In genomic region chr10:80168111-80168511, GRCh38 we compare ENCODE assay signal across 17 cellular contexts. TPM values are rescaled to one million over a fixed set of nuclear protein-coding genes. Genes with fewer than 3 reads are reported as not detected.
DNase-seq lines count a peak whose midpoint lies in the region; ATAC-seq and TF ChIP-seq lines count a peak whose summit lies in the region.
"Had no signal": no experiment of that assay in that cellular context is flagged by ENCODE, and none has a peak within 500 bp of the region (broad histone marks: within the 10 kb centered on the region; RNA-seq: fewer than 3 reads in every experiment).

No MANE protein-coding gene starts in this region.

- H2BK5ac ChIP-seq in trophoblast cell (ENCODE audit: low read depth, low read length, poor library complexity), result no peak overlapping the region

- no peak overlapping the region for H2AK5ac ChIP-seq in trophoblast cell (ENCODE audit: low read length)

- WGBS in trophoblast cell (ENCODE audit: extremely low coverage, insufficient coverage, insufficient read length), result no CpG with 5 or more reads among the region's 9 CpGs

- no peak overlapping the region for H4K8ac ChIP-seq in trophoblast cell (ENCODE audit: low read depth, low read length)

- peaks cover 32 to 36% of the 10 kb centered on the region in 2 experiments for H3K4me1 ChIP-seq in trophoblast cell (ENCODE audit: control insufficient read depth in 1 of 2, insufficient read depth in 2 of 2, low read length in 2 of 2)
- H3K4me1 ChIP-seq: parathyroid adenoma had no signal

- peaks cover 2% of the 10 kb centered on the region for H3K79me2 ChIP-seq in trophoblast cell (ENCODE audit: control insufficient read depth, insufficient read depth, low read length, poor library complexity)

- DNase-seq in AG10803 (ENCODE audit: low read depth) (peak; percentile 33), LNCaP clone FGC (ENCODE audit: low read depth) (peak; percentile 44), fibroblast of gingiva (ENCODE audit: low read depth) (peak; percentile 13), trophoblast cell (peak; percentile 31 to 42), NCI-H748 treated with DMSO at 0.1 percent for 48 hours (lab: John Stamatoyannopoulos, UW) (no peak), KG1 (lab: John Stamatoyannopoulos, UW) (no peak), WTC11 (ENCODE audit: low spot score) (no peak), AG08396 (ENCODE audit: low spot score) (no peak)
- DNase-seq: activated gamma-delta T cell treated with Interleukin-2 at 50 U/mL for 16 hours; effector CD8-positive, alpha-beta T cell; Kasumi-1; NCI-H1436; T-cell had no signal

- no peak overlapping the region for H3K27ac Mint-ChIP-seq in WTC11

- no peaks in the 10 kb centered on the region for H3K27me3 ChIP-seq in trophoblast cell (ENCODE audit: insufficient read depth, low read length)
- H3K27me3 ChIP-seq: left lung had no signal

- peaks cover 40 to 53% of the 10 kb centered on the region in 2 experiments for H3K36me3 ChIP-seq in trophoblast cell (ENCODE audit: control insufficient read depth in 1 of 2, insufficient read depth in 2 of 2, low read length in 2 of 2)

- H3K4me1 Mint-ChIP-seq in WTC11, result peaks cover 18% of the 10 kb centered on the region

- no peak overlapping the region for H2AFZ ChIP-seq in trophoblast cell (ENCODE audit: insufficient read depth, low read length, poor library complexity)
- H2AFZ ChIP-seq: parathyroid adenoma had no signal

- no peaks in the 10 kb centered on the region for H3K9me3 Mint-ChIP-seq in WTC11
- H3K9me3 Mint-ChIP-seq: T-cell had no signal

- H3K14ac ChIP-seq in trophoblast cell (ENCODE audit: low read length), result no peak overlapping the region

- H3K27ac ChIP-seq in trophoblast cell (ENCODE audit: low read depth, low read length), result no peak overlapping the region
- H3K27ac ChIP-seq: left lung, parathyroid adenoma, VCaP had no signal

- CTCF ChIA-PET in WTC11 (lab: Charles Lee), result interaction anchor here (1.1 to 2.2 kb wide), 5 partner anchors 17 to 110 kb away, joined by 3 to 10 read pairs (median 5); no protein-coding TSS in a partner anchor

- peaks cover 7% of the 10 kb centered on the region for H3K79me1 ChIP-seq in trophoblast cell (ENCODE audit: low read length)

- no peak overlapping the region for H3K4me2 ChIP-seq in trophoblast cell (ENCODE audit: low read length)

- H3K4ac ChIP-seq in trophoblast cell (ENCODE audit: low read depth, low read length), result no peak overlapping the region

- H3K9ac ChIP-seq in trophoblast cell (ENCODE audit: low read length), result no peak overlapping the region
- H3K9ac ChIP-seq: parathyroid adenoma had no signal

- H4K91ac ChIP-seq in trophoblast cell (ENCODE audit: low read depth, low read length), result no peak overlapping the region

- TF ChIP-seq CTCF in AG10803 (conservative IDR thresholded peaks at IDR 0.05; ENCODE audit: low read length) (no peak), LNCaP clone FGC (IDR thresholded peaks at IDR 0.05; ENCODE audit: control insufficient read depth, extremely low read depth, insufficient read depth) (no peak), WTC11 (IDR thresholded peaks at IDR 0.05) (no peak)

- H4K12ac ChIP-seq in trophoblast cell (ENCODE audit: low read depth, low read length), result no peak overlapping the region

- peaks cover 13% of the 10 kb centered on the region for H3K36me3 Mint-ChIP-seq in WTC11

- H3K4me3 ChIP-seq in AG10803 (ENCODE audit: low read length) (no peak overlapping the region), LNCaP clone FGC (ENCODE audit: low read depth, low read length) (no peak overlapping the region), trophoblast cell (ENCODE audit: low read depth, low read length) (no peak overlapping the region)
- H3K4me3 ChIP-seq: left lung had no signal

- peaks cover 2% of the 10 kb centered on the region for H3K9me3 ChIP-seq in trophoblast cell (ENCODE audit: insufficient read depth, low read depth, low read length)
- H3K9me3 ChIP-seq: left lung had no signal

- no peak overlapping the region for H3K4me3 Mint-ChIP-seq in WTC11
- H3K4me3 Mint-ChIP-seq: T-cell had no signal

- no peak overlapping the region for H3K23ac ChIP-seq in trophoblast cell (ENCODE audit: low read length)

- H2BK120ac ChIP-seq in trophoblast cell (ENCODE audit: insufficient read depth, low read length, poor library complexity), result no peak overlapping the region

- no peak overlapping the region for H3K18ac ChIP-seq in trophoblast cell (ENCODE audit: low read length)

- no peak overlapping the region for H2BK12ac ChIP-seq in trophoblast cell (ENCODE audit: low read length)

- no peak for ATAC-seq in WTC11
- ATAC-seq: left lung had no signal

- H3K27me3 Mint-ChIP-seq in WTC11 (ENCODE audit: low read depth), result no peaks in the 10 kb centered on the region
- H3K27me3 Mint-ChIP-seq: T-cell had no signal

- POLR2A ChIA-PET in WTC11 (lab: Charles Lee), result no interaction called here

TF ChIP-seq in WTC11, 78 proteins besides CTCF, POLR2A, EP300 and RAD21:
- TF ChIP-seq PREB (CRISPR knock-in tag; IDR thresholded peaks at IDR 0.05; ENCODE audit: borderline replicate concordance) (no peak), PRRX2 (CRISPR knock-in tag; IDR thresholded peaks at IDR 0.05) (no peak), ERG (CRISPR knock-in tag; IDR thresholded peaks at IDR 0.05) (no peak), ZMAT4 (CRISPR knock-in tag; IDR thresholded peaks at IDR 0.05) (no peak)
- TF ChIP-seq, protein P1, sequence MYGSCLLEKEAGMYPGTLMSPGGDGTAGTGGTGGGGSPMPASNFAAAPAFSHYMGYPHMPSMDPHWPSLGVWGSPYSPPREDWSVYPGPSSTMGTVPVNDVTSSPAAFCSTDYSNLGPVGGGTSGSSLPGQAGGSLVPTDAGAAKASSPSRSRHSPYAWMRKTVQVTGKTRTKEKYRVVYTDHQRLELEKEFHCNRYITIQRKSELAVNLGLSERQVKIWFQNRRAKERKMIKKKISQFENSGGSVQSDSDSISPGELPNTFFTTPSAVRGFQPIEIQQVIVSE (CRISPR knock-in tag; IDR thresholded peaks at IDR 0.05; ENCODE audit: borderline replicate concordance), result no peak

RNA-seq across cellular contexts. Expression of gene PLAC9, which starts 35.6 kb away (rescaled TPM):
- 12.4 and 12.5 TPM in 2 replicates for polyA plus RNA-seq in trophoblast cell (2013)
- total RNA-seq in WTC11 (2021), result 4.6 to 7.3 TPM (median 6.6 TPM) in 3 replicates
- total RNA-seq: H4, T-cell had no signal

RNA-seq across cellular contexts. Expression of gene ANXA11, which starts 37.2 kb away (rescaled TPM):
- polyA plus RNA-seq in trophoblast cell (2013), result 460 and 504 TPM in 2 replicates
- total RNA-seq in WTC11 (2021), result 67.5 to 83.3 TPM (median 80.1 TPM) in 3 replicates

Comparison
In these comparisons a context has a peak if more than half of its experiments do, and no peak if none do; other contexts are left out.
1. DNase-seq: peak in AG10803 (single experiment), LNCaP clone FGC (single experiment), fibroblast of gingiva (single experiment) and trophoblast cell (2 of 2); none in NCI-H748 treated with DMSO at 0.1 percent for 48 hours (single experiment), KG1 (single experiment), WTC11 (single experiment) and AG08396 (single experiment).